In the genomic region with DNA sequence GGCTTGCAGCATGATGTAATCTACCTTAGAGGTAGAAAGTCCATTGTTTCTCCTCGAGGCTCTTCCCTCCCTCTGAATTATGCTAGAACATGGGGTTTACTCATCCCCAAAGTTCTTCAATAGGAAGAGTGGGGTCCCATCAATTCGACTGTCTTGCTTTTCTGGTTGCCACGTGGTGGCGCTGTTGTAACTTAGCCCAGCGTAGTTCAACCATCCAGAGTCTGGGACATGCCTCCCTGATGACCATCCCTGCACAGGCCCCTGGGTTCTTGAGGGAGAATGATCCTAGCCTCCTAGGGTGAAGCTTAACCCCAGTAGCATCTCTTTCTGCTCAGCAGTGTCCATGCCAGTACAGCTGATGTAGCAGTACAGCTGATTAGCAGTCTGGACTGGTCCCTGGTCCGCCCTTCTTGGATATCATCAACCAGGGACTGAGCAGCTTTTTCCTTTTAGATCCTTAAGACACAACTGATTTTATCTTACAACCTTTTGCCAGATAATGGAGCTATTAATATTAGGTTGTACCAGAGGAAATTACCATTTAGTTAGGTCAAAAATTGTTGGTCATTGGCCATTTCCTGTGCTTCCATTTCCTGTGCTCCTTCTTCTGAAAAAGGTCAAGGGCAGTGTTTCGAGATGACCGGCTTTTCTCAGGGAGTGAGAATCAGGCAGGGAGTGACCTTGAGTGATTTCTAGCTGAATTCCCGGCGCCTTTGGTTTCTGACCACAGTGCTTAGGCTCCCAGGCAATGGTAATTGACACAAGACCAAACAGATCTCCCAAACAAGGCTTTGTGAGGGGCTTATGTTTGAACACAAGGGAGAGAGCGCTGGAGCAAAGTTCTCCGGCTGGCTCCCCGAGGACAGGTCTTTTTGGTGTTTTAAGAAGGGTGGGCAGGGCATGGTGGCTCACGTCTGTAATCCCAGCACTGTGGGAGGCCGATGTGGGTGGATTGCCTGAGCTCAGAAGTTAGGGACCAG, we compare ENCODE assay signal across 9 cellular contexts.
A peak's percentile ranks its signal among the peaks of the same experiment; 100 is the strongest.
DNase-seq lines count a peak whose midpoint lies in the region; ATAC-seq, FAIRE-seq and TF ChIP-seq lines count a peak whose summit lies in the region.
"Had no signal": no experiment of that assay in that cellular context is flagged by ENCODE, and none has a peak within 500 bp of the region (broad histone marks: within the 10 kb centered on the region; RNA-seq: fewer than 3 reads in every experiment).

No MANE protein-coding gene starts in this region.

- FAIRE-seq in HTR-8/SVneo (lab: Jason Lieb, UNC) = no peak

- H3K27ac ChIP-seq in body of pancreas (peak overlapping the region in 1 of 4 donors; percentile 1), liver (ENCODE audit: low read depth in 1 of 2, low read length in 2 of 2) (peak overlapping the region in 1 of 2 donors; percentile 16)

- no peak for TF ChIP-seq POLR2A in body of pancreas (IDR thresholded peaks at IDR 0.05)

- H3K4me1 ChIP-seq in body of pancreas = peaks cover 16% of the 10 kb centered on the region
- H3K4me1 ChIP-seq in liver (ENCODE audit: control insufficient read depth in 4 of 4, insufficient read depth in 4 of 4, low read length in 3 of 4) = no peaks in the 10 kb centered on the region

- intact Hi-C loops in body of pancreas (cut with DNase I) = no loop called here

- 41 to 49% methylated on average over 13 to 15 of the region's 15 CpGs for WGBS in body of pancreas, 2 donors
- 58% methylated on average over 15 of the region's 15 CpGs for WGBS in liver

- no peaks in the 10 kb centered on the region for H3K9me3 ChIP-seq in body of pancreas
- H3K9me3 ChIP-seq in liver (ENCODE audit: control insufficient read depth in 4 of 4, low read length in 3 of 4) = no peaks in the 10 kb centered on the region

- no peak overlapping the region for H3K9ac ChIP-seq in liver (ENCODE audit: low read depth in 1 of 2, low read length in 2 of 2)

- peak; percentile 74 to 89 for TF ChIP-seq RAD21 in liver (IDR thresholded peaks at IDR 0.05)

- TF ChIP-seq CTCF in body of pancreas (IDR thresholded peaks at IDR 0.05) = peak; percentile 24 to 49 (median 33)
- peak; percentile 45 for TF ChIP-seq CTCF in liver (IDR thresholded peaks at IDR 0.05; ENCODE audit: low read depth, low read length, missing input control)

- DNase-seq in AG08396 (ENCODE audit: low spot score) = peak; percentile 62
- peak; percentile 48 for DNase-seq in HTR-8/SVneo (ENCODE audit: insufficient read length, low spot score)
- peak in 3 of 4 donors; percentile 45 to 49 (median 45) for DNase-seq in body of pancreas
- DNase-seq in T-helper 1 cell = no peak
- DNase-seq in amygdala (lab: John Stamatoyannopoulos, UW) = no peak
- DNase-seq: stimulated activated CD4-positive, alpha-beta T cell treated with anti-CD3 and anti-CD28 coated beads, Interleukin-4, amount 100 ng/mL, for 24 hours had no signal

- ATAC-seq in body of pancreas = no peak
- no peak for ATAC-seq in GM18519 (IDR thresholded peaks at IDR 0.05; ENCODE audit: low FRiP score, unreplicated experiment)
- ATAC-seq in GM18502 (IDR thresholded peaks at IDR 0.05; ENCODE audit: poor library complexity, unreplicated experiment) = no peak

- H3K36me3 ChIP-seq in body of pancreas (replicated peaks in 1 of 2; ENCODE audit: insufficient read depth in 1 of 2, low read depth in 2 of 2) = no peaks in the 10 kb centered on the region
- H3K36me3 ChIP-seq in liver (ENCODE audit: control insufficient read depth in 4 of 4, insufficient read depth in 3 of 4, low read depth in 1 of 4, low read length in 3 of 4) = no peaks in the 10 kb centered on the region

- H3K27me3 ChIP-seq in body of pancreas (no peaks in the 10 kb centered on the region), liver (ENCODE audit: control insufficient read depth in 4 of 4, insufficient read depth in 4 of 4, low read length in 3 of 4) (no peaks in the 10 kb centered on the region)

- no peak overlapping the region for H3K4me3 ChIP-seq in body of pancreas
- H3K4me3 ChIP-seq in liver (ENCODE audit: low read depth in 1 of 3, low read length in 3 of 3) = no peak overlapping the region

TF ChIP-seq in liver, 16 proteins besides CTCF, POLR2A, EP300 and RAD21:
- no peak for TF ChIP-seq FOXA2 (IDR thresholded peaks at IDR 0.05)
- TF ChIP-seq, protein P1, sequence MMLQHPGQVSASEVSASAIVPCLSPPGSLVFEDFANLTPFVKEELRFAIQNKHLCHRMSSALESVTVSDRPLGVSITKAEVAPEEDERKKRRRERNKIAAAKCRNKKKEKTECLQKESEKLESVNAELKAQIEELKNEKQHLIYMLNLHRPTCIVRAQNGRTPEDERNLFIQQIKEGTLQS (IDR thresholded peaks at IDR 0.05) = no peak
- no peak for TF ChIP-seq HNF4A (conservative IDR thresholded peaks at IDR 0.05)
- no peak for TF ChIP-seq EGR1 (IDR thresholded peaks at IDR 0.05; ENCODE audit: low read depth in 2 of 2)
- TF ChIP-seq, protein P2, sequence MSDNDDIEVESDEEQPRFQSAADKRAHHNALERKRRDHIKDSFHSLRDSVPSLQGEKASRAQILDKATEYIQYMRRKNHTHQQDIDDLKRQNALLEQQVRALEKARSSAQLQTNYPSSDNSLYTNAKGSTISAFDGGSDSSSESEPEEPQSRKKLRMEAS (IDR thresholded peaks at IDR 0.05) = no peak
- peak; percentile 94 for TF ChIP-seq NR2F2 (IDR thresholded peaks at IDR 0.05)
- TF ChIP-seq, protein P3, sequence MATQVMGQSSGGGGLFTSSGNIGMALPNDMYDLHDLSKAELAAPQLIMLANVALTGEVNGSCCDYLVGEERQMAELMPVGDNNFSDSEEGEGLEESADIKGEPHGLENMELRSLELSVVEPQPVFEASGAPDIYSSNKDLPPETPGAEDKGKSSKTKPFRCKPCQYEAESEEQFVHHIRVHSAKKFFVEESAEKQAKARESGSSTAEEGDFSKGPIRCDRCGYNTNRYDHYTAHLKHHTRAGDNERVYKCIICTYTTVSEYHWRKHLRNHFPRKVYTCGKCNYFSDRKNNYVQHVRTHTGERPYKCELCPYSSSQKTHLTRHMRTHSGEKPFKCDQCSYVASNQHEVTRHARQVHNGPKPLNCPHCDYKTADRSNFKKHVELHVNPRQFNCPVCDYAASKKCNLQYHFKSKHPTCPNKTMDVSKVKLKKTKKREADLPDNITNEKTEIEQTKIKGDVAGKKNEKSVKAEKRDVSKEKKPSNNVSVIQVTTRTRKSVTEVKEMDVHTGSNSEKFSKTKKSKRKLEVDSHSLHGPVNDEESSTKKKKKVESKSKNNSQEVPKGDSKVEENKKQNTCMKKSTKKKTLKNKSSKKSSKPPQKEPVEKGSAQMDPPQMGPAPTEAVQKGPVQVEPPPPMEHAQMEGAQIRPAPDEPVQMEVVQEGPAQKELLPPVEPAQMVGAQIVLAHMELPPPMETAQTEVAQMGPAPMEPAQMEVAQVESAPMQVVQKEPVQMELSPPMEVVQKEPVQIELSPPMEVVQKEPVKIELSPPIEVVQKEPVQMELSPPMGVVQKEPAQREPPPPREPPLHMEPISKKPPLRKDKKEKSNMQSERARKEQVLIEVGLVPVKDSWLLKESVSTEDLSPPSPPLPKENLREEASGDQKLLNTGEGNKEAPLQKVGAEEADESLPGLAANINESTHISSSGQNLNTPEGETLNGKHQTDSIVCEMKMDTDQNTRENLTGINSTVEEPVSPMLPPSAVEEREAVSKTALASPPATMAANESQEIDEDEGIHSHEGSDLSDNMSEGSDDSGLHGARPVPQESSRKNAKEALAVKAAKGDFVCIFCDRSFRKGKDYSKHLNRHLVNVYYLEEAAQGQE (IDR thresholded peaks at IDR 0.05) = no peak
- no peak for TF ChIP-seq JUND (IDR thresholded peaks at IDR 0.05)
- peak; percentile 48 for TF ChIP-seq SP1 (IDR thresholded peaks at IDR 0.05)
- no peak for TF ChIP-seq GABPA (IDR thresholded peaks at IDR 0.05 in 1 of 2, conservative IDR thresholded peaks at IDR 0.05 in 1 of 2)
- no peak for TF ChIP-seq FOXA1 (IDR thresholded peaks at IDR 0.05)
- peak; percentile 8 to 29 for TF ChIP-seq RXRA (IDR thresholded peaks at IDR 0.05)
- TF ChIP-seq YY1 (IDR thresholded peaks at IDR 0.05) = no peak

Comparison
In these comparisons a context has a peak if more than half of its experiments do, and no peak if none do; other contexts are left out.
1. DNase-seq: peak in AG08396 (single experiment), HTR-8/SVneo (single experiment) and body of pancreas (3 of 4); none in T-helper 1 cell (0 of 5) and amygdala (0 of 56).